Comparison of ENCODE assay signal across 8 cellular contexts in the genomic region with DNA sequence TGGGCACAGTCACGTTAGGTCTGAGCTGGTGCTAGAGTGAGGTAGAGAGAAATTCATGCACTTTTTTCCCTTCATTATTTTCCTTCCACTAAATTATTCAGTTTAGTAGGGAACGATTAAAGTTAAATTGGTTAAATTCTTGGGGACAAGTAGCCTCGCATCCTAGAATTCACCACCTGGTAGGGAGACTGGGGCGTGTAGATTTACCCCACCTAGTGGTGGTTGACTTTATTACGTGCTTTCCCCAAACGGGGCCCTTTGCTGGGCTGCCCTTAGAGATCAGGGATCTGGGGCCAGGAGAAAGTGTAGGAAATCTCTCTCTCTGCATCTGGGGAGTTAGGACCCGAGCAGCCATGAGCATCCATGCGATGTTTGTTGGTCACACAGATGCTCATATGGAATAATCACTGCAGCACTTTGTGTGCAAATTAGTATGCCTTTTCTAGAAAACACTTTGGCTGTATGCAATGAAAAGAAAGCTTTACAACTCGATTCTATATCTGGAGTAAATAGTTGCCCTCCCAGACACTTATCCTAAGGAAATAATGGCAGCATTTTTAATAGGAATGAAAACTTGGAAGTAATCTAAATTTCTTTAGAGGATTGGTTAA.
DNase-seq lines count a peak whose midpoint lies in the region; ATAC-seq and TF ChIP-seq lines count a peak whose summit lies in the region.

No MANE protein-coding gene starts in this region.

- DNase-seq in AG09319 (ENCODE audit: extremely low read depth, low read depth) (no peak), GM10248 (ENCODE audit: extremely low spot score) (peak; percentile 66), LNCaP clone FGC (ENCODE audit: low read depth) (no peak), islet precursor cell (peak; percentile 68), mucosa of gallbladder (ENCODE audit: low spot score) (no peak), pons (ENCODE audit: low spot score) (no peak)
- peak; percentile 22 for DNase-seq in activated CD8-positive, alpha-beta T cell treated with anti-CD3 and anti-CD28 coated beads for 36 hours

- ATAC-seq in activated CD8-positive, alpha-beta T cell treated with anti-CD3 and anti-CD28 coated beads for 36 hours, result peak; percentile 81
- no peak for ATAC-seq in HG02938 (IDR thresholded peaks at IDR 0.05; ENCODE audit: unreplicated experiment)

- CTCF ChIA-PET in GM10248 (lab: Yijun Ruan, JAX), result interaction anchor here (0.7 to 7.3 kb wide), 15 partner anchors 9 to 135 kb away, joined by 3 to 76 read pairs (median 4); no protein-coding TSS in a partner anchor
- CTCF ChIA-PET in activated CD8-positive, alpha-beta T cell treated with anti-CD3 and anti-CD28 coated beads for 36 hours (lab: Charles Lee), result interaction anchor here (0.7 to 4.6 kb wide), 28 partner anchors 9 to 354 kb away, joined by 3 to 42 read pairs (median 4); partner anchors contain the start of gene PLCG2

- H3K4me3 ChIP-seq in LNCaP clone FGC (ENCODE audit: low read depth, low read length), result no peak overlapping the region

- H3K27me3 Mint-ChIP-seq in activated CD8-positive, alpha-beta T cell treated with anti-CD3 and anti-CD28 coated beads for 36 hours, result no peaks in the 10 kb centered on the region

- POLR2A ChIA-PET in GM10248 (lab: Yijun Ruan, JAX), result no interaction called here
- POLR2A ChIA-PET in activated CD8-positive, alpha-beta T cell treated with anti-CD3 and anti-CD28 coated beads for 36 hours (lab: Charles Lee), result no interaction called here

- intact Hi-C loops in activated CD8-positive, alpha-beta T cell treated with anti-CD3 and anti-CD28 coated beads for 36 hours (cut with micrococcal nuclease), result no loop called here

- H3K4me3 Mint-ChIP-seq in activated CD8-positive, alpha-beta T cell treated with anti-CD3 and anti-CD28 coated beads for 36 hours, result no peak overlapping the region

- H3K4me1 Mint-ChIP-seq in activated CD8-positive, alpha-beta T cell treated with anti-CD3 and anti-CD28 coated beads for 36 hours (ENCODE audit: low read depth), result no peaks in the 10 kb centered on the region

- H3K27ac Mint-ChIP-seq in activated CD8-positive, alpha-beta T cell treated with anti-CD3 and anti-CD28 coated beads for 36 hours, result no peak overlapping the region

- H3K36me3 Mint-ChIP-seq in activated CD8-positive, alpha-beta T cell treated with anti-CD3 and anti-CD28 coated beads for 36 hours (ENCODE audit: low read depth), result no peaks in the 10 kb centered on the region

- TF ChIP-seq CTCF in AG09319 (IDR thresholded peaks at IDR 0.05; ENCODE audit: low read depth, low read length) (peak; percentile 61), GM10248 (IDR thresholded peaks at IDR 0.05; ENCODE audit: control extremely low read depth, extremely low read depth, low read depth, missing control alignments) (peak; percentile 49), LNCaP clone FGC (IDR thresholded peaks at IDR 0.05; ENCODE audit: control insufficient read depth, extremely low read depth, insufficient read depth) (peak; percentile 76)
- peak; percentile 83 for TF ChIP-seq CTCF in activated CD8-positive, alpha-beta T cell treated with anti-CD3 and anti-CD28 coated beads for 36 hours (IDR thresholded peaks at IDR 0.05)

- no peaks in the 10 kb centered on the region for H3K9me3 Mint-ChIP-seq in activated CD8-positive, alpha-beta T cell treated with anti-CD3 and anti-CD28 coated beads for 36 hours

Comparison
In these comparisons a context has a peak if more than half of its experiments do, and no peak if none do; other contexts are left out.
1. DNase-seq: peak in GM10248 (single experiment), activated CD8-positive, alpha-beta T cell treated with anti-CD3 and anti-CD28 coated beads for 36 hours (single experiment) and islet precursor cell (single experiment); none in AG09319 (single experiment), LNCaP clone FGC (single experiment), mucosa of gallbladder (single experiment) and pons (single experiment).
2. Peak in every context shown above with its lines, with median percentiles within 50 percentile points of each other: CTCF ChIP-seq.